ENCODE assay signal across 1 cellular context in the genomic region with DNA sequence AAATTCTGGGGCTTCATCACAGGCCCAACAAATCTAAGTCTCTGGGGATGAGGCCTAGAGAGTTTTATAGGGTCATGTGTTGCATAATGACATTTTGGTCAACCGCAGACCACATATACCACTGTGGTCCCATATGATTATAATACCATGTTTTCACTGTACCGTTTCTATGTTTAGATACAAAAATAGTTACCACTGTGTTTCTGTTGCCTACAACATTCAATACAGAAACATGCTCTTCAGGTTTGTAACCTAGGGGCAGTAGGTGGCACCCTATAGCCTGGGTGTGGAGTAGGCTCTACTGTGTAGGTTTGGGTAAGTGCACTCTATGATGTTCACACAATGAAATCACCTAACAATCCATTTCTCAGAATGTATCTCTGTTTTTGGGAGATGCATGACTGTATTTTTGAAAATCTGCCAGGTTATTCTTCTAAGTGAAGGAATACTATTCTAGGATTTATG.
TF ChIP-seq lines count a peak whose summit lies in the region.

No MANE protein-coding gene starts in this region.

TF ChIP-seq in H1, 55 proteins besides CTCF, POLR2A, EP300 and RAD21 (continued from another document):
- TF ChIP-seq, protein P1, sequence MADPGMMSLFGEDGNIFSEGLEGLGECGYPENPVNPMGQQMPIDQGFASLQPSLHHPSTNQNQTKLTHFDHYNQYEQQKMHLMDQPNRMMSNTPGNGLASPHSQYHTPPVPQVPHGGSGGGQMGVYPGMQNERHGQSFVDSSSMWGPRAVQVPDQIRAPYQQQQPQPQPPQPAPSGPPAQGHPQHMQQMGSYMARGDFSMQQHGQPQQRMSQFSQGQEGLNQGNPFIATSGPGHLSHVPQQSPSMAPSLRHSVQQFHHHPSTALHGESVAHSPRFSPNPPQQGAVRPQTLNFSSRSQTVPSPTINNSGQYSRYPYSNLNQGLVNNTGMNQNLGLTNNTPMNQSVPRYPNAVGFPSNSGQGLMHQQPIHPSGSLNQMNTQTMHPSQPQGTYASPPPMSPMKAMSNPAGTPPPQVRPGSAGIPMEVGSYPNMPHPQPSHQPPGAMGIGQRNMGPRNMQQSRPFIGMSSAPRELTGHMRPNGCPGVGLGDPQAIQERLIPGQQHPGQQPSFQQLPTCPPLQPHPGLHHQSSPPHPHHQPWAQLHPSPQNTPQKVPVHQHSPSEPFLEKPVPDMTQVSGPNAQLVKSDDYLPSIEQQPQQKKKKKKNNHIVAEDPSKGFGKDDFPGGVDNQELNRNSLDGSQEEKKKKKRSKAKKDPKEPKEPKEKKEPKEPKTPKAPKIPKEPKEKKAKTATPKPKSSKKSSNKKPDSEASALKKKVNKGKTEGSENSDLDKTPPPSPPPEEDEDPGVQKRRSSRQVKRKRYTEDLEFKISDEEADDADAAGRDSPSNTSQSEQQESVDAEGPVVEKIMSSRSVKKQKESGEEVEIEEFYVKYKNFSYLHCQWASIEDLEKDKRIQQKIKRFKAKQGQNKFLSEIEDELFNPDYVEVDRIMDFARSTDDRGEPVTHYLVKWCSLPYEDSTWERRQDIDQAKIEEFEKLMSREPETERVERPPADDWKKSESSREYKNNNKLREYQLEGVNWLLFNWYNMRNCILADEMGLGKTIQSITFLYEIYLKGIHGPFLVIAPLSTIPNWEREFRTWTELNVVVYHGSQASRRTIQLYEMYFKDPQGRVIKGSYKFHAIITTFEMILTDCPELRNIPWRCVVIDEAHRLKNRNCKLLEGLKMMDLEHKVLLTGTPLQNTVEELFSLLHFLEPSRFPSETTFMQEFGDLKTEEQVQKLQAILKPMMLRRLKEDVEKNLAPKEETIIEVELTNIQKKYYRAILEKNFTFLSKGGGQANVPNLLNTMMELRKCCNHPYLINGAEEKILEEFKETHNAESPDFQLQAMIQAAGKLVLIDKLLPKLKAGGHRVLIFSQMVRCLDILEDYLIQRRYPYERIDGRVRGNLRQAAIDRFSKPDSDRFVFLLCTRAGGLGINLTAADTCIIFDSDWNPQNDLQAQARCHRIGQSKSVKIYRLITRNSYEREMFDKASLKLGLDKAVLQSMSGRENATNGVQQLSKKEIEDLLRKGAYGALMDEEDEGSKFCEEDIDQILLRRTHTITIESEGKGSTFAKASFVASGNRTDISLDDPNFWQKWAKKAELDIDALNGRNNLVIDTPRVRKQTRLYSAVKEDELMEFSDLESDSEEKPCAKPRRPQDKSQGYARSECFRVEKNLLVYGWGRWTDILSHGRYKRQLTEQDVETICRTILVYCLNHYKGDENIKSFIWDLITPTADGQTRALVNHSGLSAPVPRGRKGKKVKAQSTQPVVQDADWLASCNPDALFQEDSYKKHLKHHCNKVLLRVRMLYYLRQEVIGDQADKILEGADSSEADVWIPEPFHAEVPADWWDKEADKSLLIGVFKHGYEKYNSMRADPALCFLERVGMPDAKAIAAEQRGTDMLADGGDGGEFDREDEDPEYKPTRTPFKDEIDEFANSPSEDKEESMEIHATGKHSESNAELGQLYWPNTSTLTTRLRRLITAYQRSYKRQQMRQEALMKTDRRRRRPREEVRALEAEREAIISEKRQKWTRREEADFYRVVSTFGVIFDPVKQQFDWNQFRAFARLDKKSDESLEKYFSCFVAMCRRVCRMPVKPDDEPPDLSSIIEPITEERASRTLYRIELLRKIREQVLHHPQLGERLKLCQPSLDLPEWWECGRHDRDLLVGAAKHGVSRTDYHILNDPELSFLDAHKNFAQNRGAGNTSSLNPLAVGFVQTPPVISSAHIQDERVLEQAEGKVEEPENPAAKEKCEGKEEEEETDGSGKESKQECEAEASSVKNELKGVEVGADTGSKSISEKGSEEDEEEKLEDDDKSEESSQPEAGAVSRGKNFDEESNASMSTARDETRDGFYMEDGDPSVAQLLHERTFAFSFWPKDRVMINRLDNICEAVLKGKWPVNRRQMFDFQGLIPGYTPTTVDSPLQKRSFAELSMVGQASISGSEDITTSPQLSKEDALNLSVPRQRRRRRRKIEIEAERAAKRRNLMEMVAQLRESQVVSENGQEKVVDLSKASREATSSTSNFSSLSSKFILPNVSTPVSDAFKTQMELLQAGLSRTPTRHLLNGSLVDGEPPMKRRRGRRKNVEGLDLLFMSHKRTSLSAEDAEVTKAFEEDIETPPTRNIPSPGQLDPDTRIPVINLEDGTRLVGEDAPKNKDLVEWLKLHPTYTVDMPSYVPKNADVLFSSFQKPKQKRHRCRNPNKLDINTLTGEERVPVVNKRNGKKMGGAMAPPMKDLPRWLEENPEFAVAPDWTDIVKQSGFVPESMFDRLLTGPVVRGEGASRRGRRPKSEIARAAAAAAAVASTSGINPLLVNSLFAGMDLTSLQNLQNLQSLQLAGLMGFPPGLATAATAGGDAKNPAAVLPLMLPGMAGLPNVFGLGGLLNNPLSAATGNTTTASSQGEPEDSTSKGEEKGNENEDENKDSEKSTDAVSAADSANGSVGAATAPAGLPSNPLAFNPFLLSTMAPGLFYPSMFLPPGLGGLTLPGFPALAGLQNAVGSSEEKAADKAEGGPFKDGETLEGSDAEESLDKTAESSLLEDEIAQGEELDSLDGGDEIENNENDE (IDR thresholded peaks at IDR 0.05; ENCODE audit: insufficient replicate concordance, low read length): no peak
- TF ChIP-seq SP4 (IDR thresholded peaks at IDR 0.05; ENCODE audit: low read length) (no peak), RNF2 (IDR thresholded peaks at IDR 0.05; ENCODE audit: borderline replicate concordance, low read depth, low read length, missing control alignments, poor library complexity, severe bottlenecking) (no peak), CHD2 (IDR thresholded peaks at IDR 0.05; ENCODE audit: low read length) (no peak), PHF8 (conservative IDR thresholded peaks at IDR 0.05; ENCODE audit: low read depth, low read length) (no peak)
TF ChIP-seq in H1: peak in this region for 0.
